ENCODE assay signal across 1 cellular context in genomic region chr6:43629104-43629504, GRCh38.
TF ChIP-seq lines count a peak whose summit lies in the region.

TSS of gene GTPBP2 (minus strand) at chr6:43629264. CDS start at chr6:43629162, 102 bp downstream.

TF ChIP-seq in HepG2, 621 proteins besides CTCF, POLR2A, EP300 and RAD21 (continued from another document and continues in another):
- TF ChIP-seq HNF1A (IDR thresholded peaks at IDR 0.05; ENCODE audit: low read depth) = no peak
- TF ChIP-seq HNF1A (CRISPR knock-in tag; IDR thresholded peaks at IDR 0.05; ENCODE audit: borderline replicate concordance) = peak; percentile 64; the same call in 1 of the 2 replicates
- TF ChIP-seq SPEN (CRISPR knock-in tag; IDR thresholded peaks at IDR 0.05; ENCODE audit: low read depth) = peak; percentile 72; the same call in 1 of the 2 replicates
- TF ChIP-seq ERF (CRISPR knock-in tag; IDR thresholded peaks at IDR 0.05) = 0 out of 2 replicates have a peak, but pooled peaks have one; percentile 3
- TF ChIP-seq, protein P1, sequence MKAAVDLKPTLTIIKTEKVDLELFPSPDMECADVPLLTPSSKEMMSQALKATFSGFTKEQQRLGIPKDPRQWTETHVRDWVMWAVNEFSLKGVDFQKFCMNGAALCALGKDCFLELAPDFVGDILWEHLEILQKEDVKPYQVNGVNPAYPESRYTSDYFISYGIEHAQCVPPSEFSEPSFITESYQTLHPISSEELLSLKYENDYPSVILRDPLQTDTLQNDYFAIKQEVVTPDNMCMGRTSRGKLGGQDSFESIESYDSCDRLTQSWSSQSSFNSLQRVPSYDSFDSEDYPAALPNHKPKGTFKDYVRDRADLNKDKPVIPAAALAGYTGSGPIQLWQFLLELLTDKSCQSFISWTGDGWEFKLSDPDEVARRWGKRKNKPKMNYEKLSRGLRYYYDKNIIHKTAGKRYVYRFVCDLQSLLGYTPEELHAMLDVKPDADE (CRISPR knock-in tag; IDR thresholded peaks at IDR 0.05) = 0 out of 2 replicates have a peak, but pooled peaks have one; percentile 20
- TF ChIP-seq NR2F1 (CRISPR knock-in tag; IDR thresholded peaks at IDR 0.05) = 0 out of 4 replicates have a peak, but pooled peaks of 1 of the 2 experiments have one; percentile 8
- peak; percentile 29; the same call in 1 of the 2 replicates for TF ChIP-seq HMGXB3 (CRISPR knock-in tag; IDR thresholded peaks at IDR 0.05; ENCODE audit: borderline replicate concordance)
- TF ChIP-seq, protein P2, sequence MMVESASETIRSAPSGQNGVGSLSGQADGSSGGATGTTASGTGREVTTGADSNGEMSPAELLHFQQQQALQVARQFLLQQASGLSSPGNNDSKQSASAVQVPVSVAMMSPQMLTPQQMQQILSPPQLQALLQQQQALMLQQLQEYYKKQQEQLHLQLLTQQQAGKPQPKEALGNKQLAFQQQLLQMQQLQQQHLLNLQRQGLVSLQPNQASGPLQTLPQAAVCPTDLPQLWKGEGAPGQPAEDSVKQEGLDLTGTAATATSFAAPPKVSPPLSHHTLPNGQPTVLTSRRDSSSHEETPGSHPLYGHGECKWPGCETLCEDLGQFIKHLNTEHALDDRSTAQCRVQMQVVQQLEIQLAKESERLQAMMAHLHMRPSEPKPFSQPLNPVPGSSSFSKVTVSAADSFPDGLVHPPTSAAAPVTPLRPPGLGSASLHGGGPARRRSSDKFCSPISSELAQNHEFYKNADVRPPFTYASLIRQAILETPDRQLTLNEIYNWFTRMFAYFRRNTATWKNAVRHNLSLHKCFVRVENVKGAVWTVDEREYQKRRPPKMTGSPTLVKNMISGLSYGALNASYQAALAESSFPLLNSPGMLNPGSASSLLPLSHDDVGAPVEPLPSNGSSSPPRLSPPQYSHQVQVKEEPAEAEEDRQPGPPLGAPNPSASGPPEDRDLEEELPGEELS (CRISPR knock-in tag; IDR thresholded peaks at IDR 0.05) = no peak
- no peak for TF ChIP-seq NFE2L2 (IDR thresholded peaks at IDR 0.05; ENCODE audit: low read length)
- no peak; the same call in none of the 2 replicates for TF ChIP-seq ZHX2 (IDR thresholded peaks at IDR 0.05; ENCODE audit: low read depth)
- no peak for TF ChIP-seq ZHX2 (CRISPR knock-in tag; IDR thresholded peaks at IDR 0.05; ENCODE audit: borderline replicate concordance)
- TF ChIP-seq, protein P3, sequence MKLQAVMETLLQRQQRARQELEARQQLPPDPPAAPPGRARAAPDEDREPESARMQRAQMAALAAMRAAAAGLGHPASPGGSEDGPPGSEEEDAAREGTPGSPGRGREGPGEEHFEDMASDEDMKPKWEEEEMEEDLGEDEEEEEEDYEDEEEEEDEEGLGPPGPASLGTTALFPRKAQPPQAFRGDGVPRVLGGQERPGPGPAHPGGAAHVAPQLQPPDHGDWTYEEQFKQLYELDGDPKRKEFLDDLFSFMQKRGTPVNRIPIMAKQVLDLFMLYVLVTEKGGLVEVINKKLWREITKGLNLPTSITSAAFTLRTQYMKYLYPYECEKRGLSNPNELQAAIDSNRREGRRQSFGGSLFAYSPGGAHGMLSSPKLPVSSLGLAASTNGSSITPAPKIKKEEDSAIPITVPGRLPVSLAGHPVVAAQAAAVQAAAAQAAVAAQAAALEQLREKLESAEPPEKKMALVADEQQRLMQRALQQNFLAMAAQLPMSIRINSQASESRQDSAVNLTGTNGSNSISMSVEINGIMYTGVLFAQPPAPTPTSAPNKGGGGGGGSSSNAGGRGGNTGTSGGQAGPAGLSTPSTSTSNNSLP (IDR thresholded peaks at IDR 0.05; ENCODE audit: low read depth, low read length) = 0 out of 2 replicates have a peak, but pooled peaks have one; percentile 28
- TF ChIP-seq KMT2B (CRISPR knock-in tag; IDR thresholded peaks at IDR 0.05) = peak; percentile 65; the same call in 1 of the 2 replicates
- peak; percentile 46 for TF ChIP-seq KAT8 (CRISPR knock-in tag; IDR thresholded peaks at IDR 0.05)
- no peak for TF ChIP-seq BRD4 (CRISPR knock-in tag; IDR thresholded peaks at IDR 0.05)
- TF ChIP-seq HNRNPLL (IDR thresholded peaks at IDR 0.05; ENCODE audit: low read depth, low read length, poor library complexity, severe bottlenecking) = peak; percentile 87
- TF ChIP-seq GABPB1 (CRISPR knock-in tag; IDR thresholded peaks at IDR 0.05) = peak; percentile 93
- TF ChIP-seq FOXO1 (CRISPR knock-in tag; IDR thresholded peaks at IDR 0.05) = peak; percentile 55; the same call in 1 of the 2 replicates
- TF ChIP-seq SRSF4 (IDR thresholded peaks at IDR 0.05; ENCODE audit: low read depth, low read length, poor library complexity, severe bottlenecking) = no peak
- TF ChIP-seq, protein P4, sequence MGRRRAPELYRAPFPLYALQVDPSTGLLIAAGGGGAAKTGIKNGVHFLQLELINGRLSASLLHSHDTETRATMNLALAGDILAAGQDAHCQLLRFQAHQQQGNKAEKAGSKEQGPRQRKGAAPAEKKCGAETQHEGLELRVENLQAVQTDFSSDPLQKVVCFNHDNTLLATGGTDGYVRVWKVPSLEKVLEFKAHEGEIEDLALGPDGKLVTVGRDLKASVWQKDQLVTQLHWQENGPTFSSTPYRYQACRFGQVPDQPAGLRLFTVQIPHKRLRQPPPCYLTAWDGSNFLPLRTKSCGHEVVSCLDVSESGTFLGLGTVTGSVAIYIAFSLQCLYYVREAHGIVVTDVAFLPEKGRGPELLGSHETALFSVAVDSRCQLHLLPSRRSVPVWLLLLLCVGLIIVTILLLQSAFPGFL (CRISPR knock-in tag; IDR thresholded peaks at IDR 0.05) = no peak
- TF ChIP-seq NRL (CRISPR knock-in tag; IDR thresholded peaks at IDR 0.05; ENCODE audit: borderline replicate concordance) = 0 out of 2 replicates have a peak, but pooled peaks have one; percentile 2
- TF ChIP-seq MNT (IDR thresholded peaks at IDR 0.05) = peak; percentile 42; the same call in 1 of the 2 replicates
- TF ChIP-seq SALL1 (CRISPR knock-in tag; IDR thresholded peaks at IDR 0.05) = peak; percentile 22; the same call in 1 of the 2 replicates
- no peak; the same call in 1 of the 2 replicates for TF ChIP-seq HOXD1 (CRISPR knock-in tag; IDR thresholded peaks at IDR 0.05)
- peak; percentile 33 for TF ChIP-seq AGO2 (optimal IDR thresholded peaks at IDR 0.05; ENCODE audit: low read depth, low read length)
- TF ChIP-seq RBM39 (IDR thresholded peaks at IDR 0.05; ENCODE audit: low read depth, low read length, poor library complexity, severe bottlenecking) = no peak
- TF ChIP-seq YY1 (IDR thresholded peaks at IDR 0.05; ENCODE audit: insufficient read depth, insufficient replicate concordance, low read depth, low read length) = peak; percentile 69
- TF ChIP-seq ZNF10 (CRISPR knock-in tag; IDR thresholded peaks at IDR 0.05; ENCODE audit: borderline replicate concordance, low read depth) = no peak
- TF ChIP-seq CHD2 (IDR thresholded peaks at IDR 0.05; ENCODE audit: low read depth, low read length) = peak; percentile 84
- TF ChIP-seq NR2C2 (CRISPR knock-in tag; IDR thresholded peaks at IDR 0.05; ENCODE audit: borderline replicate concordance) = peak; percentile 97
- peak; percentile 94 for TF ChIP-seq SUZ12 (IDR thresholded peaks at IDR 0.05; ENCODE audit: low read depth, low read length)
- TF ChIP-seq ZNF678 (CRISPR knock-in tag; IDR thresholded peaks at IDR 0.05) = no peak
